Comparison of ENCODE assay signal across 1 cellular context in the genomic region with DNA sequence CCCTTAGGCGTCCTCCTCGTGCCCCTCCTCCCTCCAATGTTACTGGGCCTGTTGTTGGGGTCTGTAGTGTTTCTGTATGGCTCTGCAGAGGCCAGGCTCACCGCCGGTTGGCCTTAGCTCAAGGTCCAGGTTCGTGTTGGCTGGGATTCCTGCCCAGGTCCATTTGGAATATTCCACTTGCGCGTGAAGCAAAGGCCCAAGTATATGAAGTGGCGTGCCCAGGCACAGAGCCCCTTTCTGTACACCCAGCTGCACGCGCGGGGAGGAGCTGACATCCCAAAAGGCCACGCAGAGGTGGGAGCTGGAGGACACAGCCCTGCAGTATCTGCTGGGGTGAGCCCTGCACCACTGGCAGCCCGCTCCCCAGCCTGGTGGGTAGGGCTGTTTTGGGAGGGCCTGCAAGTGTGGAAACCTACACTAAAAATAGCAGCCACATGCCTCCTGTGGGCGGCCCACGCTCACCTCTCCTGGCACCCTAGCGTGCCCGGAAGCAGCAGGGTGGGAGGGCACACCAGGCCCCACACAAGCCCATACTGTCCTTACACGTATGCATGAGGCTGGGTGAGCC.
A peak's percentile ranks its signal among the peaks of the same experiment; 100 is the strongest.
TF ChIP-seq lines count a peak whose summit lies in the region.

No MANE protein-coding gene starts in this region.

TF ChIP-seq in HepG2, 621 proteins besides CTCF, POLR2A, EP300 and RAD21 (continued from another document and continues in another):
- TF ChIP-seq, protein P1, sequence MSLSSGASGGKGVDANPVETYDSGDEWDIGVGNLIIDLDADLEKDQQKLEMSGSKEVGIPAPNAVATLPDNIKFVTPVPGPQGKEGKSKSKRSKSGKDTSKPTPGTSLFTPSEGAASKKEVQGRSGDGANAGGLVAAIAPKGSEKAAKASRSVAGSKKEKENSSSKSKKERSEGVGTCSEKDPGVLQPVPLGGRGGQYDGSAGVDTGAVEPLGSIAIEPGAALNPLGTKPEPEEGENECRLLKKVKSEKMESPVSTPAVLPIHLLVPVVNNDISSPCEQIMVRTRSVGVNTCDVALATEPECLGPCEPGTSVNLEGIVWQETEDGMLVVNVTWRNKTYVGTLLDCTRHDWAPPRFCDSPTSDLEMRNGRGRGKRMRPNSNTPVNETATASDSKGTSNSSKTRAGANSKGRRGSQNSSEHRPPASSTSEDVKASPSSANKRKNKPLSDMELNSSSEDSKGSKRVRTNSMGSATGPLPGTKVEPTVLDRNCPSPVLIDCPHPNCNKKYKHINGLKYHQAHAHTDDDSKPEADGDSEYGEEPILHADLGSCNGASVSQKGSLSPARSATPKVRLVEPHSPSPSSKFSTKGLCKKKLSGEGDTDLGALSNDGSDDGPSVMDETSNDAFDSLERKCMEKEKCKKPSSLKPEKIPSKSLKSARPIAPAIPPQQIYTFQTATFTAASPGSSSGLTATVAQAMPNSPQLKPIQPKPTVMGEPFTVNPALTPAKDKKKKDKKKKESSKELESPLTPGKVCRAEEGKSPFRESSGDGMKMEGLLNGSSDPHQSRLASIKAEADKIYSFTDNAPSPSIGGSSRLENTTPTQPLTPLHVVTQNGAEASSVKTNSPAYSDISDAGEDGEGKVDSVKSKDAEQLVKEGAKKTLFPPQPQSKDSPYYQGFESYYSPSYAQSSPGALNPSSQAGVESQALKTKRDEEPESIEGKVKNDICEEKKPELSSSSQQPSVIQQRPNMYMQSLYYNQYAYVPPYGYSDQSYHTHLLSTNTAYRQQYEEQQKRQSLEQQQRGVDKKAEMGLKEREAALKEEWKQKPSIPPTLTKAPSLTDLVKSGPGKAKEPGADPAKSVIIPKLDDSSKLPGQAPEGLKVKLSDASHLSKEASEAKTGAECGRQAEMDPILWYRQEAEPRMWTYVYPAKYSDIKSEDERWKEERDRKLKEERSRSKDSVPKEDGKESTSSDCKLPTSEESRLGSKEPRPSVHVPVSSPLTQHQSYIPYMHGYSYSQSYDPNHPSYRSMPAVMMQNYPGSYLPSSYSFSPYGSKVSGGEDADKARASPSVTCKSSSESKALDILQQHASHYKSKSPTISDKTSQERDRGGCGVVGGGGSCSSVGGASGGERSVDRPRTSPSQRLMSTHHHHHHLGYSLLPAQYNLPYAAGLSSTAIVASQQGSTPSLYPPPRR (CRISPR knock-in tag; IDR thresholded peaks at IDR 0.05; ENCODE audit: borderline replicate concordance), result no peak
- no peak for TF ChIP-seq SYNCRIP (IDR thresholded peaks at IDR 0.05; ENCODE audit: insufficient read depth, low read depth, low read length)
- TF ChIP-seq ZNF556 (CRISPR knock-in tag; IDR thresholded peaks at IDR 0.05; ENCODE audit: borderline replicate concordance), result no peak
- TF ChIP-seq ZBTB1 (CRISPR knock-in tag; IDR thresholded peaks at IDR 0.05; ENCODE audit: borderline replicate concordance), result no peak
- TF ChIP-seq MAF1 (CRISPR knock-in tag; IDR thresholded peaks at IDR 0.05; ENCODE audit: borderline replicate concordance), result no peak
- TF ChIP-seq ZNF629 (CRISPR knock-in tag; conservative IDR thresholded peaks at IDR 0.05), result no peak; the same call in 1 of the 2 replicates
- no peak for TF ChIP-seq NFKBIZ (CRISPR knock-in tag; IDR thresholded peaks at IDR 0.05)
- TF ChIP-seq ZNF234 (CRISPR knock-in tag; conservative IDR thresholded peaks at IDR 0.05), result no peak
- TF ChIP-seq CAMTA2 (CRISPR knock-in tag; IDR thresholded peaks at IDR 0.05; ENCODE audit: borderline replicate concordance), result 0 out of 2 replicates have a peak, but pooled peaks have one; percentile 60
- TF ChIP-seq, protein P2, sequence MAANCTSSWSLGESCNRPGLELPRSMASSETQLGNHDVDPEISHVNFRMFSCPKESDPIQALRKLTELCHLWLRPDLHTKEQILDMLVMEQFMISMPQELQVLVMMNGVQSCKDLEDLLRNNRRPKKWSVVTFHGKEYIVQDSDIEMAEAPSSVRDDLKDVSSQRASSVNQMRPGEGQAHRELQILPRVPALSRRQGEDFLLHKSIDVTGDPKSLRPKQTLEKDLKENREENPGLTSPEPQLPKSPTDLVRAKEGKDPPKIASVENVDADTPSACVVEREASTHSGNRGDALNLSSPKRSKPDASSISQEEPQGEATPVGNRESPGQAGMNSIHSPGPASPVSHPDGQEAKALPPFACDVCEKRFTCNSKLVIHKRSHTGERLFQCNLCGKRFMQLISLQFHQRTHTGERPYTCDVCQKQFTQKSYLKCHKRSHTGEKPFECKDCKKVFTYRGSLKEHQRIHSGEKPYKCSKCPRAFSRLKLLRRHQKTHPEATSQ (CRISPR knock-in tag; IDR thresholded peaks at IDR 0.05; ENCODE audit: borderline replicate concordance), result no peak
- 0 out of 2 replicates have a peak, but pooled peaks have one; percentile 36 for TF ChIP-seq KMT2A (CRISPR knock-in tag; IDR thresholded peaks at IDR 0.05)
- TF ChIP-seq THAP11 (CRISPR knock-in tag; IDR thresholded peaks at IDR 0.05), result no peak
- TF ChIP-seq ZSCAN21 (CRISPR knock-in tag; IDR thresholded peaks at IDR 0.05; ENCODE audit: borderline replicate concordance), result no peak
- no peak for TF ChIP-seq REL (CRISPR knock-in tag; conservative IDR thresholded peaks at IDR 0.05)
- TF ChIP-seq ZBTB38 (CRISPR knock-in tag; IDR thresholded peaks at IDR 0.05), result peak; percentile 96
- no peak for TF ChIP-seq SIX1 (CRISPR knock-in tag; IDR thresholded peaks at IDR 0.05; ENCODE audit: borderline replicate concordance)
- 0 out of 2 replicates have a peak, but pooled peaks have one; percentile 33 for TF ChIP-seq RELA (CRISPR knock-in tag; IDR thresholded peaks at IDR 0.05)
- TF ChIP-seq ZNF547 (CRISPR knock-in tag; IDR thresholded peaks at IDR 0.05), result no peak
- no peak for TF ChIP-seq ELF1 (CRISPR knock-in tag; IDR thresholded peaks at IDR 0.05)
- no peak for TF ChIP-seq MEIS1 (CRISPR knock-in tag; IDR thresholded peaks at IDR 0.05; ENCODE audit: borderline replicate concordance)
- TF ChIP-seq PHF8 (CRISPR knock-in tag; IDR thresholded peaks at IDR 0.05), result peak; percentile 35; the same call in 1 of the 2 replicates
- no peak for TF ChIP-seq KLF16 (CRISPR knock-in tag; IDR thresholded peaks at IDR 0.05)
- TF ChIP-seq ZBTB8A (CRISPR knock-in tag; IDR thresholded peaks at IDR 0.05; ENCODE audit: borderline replicate concordance, low read depth), result no peak
- no peak; the same call in 1 of the 2 replicates for TF ChIP-seq KLF15 (CRISPR knock-in tag; IDR thresholded peaks at IDR 0.05; ENCODE audit: borderline replicate concordance)
- TF ChIP-seq CSRNP2 (CRISPR knock-in tag; conservative IDR thresholded peaks at IDR 0.05; ENCODE audit: low read depth), result no peak
- no peak for TF ChIP-seq ZNF251 (CRISPR knock-in tag; IDR thresholded peaks at IDR 0.05)
- TF ChIP-seq ZNF737 (CRISPR knock-in tag; IDR thresholded peaks at IDR 0.05; ENCODE audit: borderline replicate concordance), result no peak
- peak; percentile 56; the same call in 1 of the 2 replicates for TF ChIP-seq ZNF788 (CRISPR knock-in tag; IDR thresholded peaks at IDR 0.05; ENCODE audit: borderline replicate concordance)
- peak; percentile 53 for TF ChIP-seq POGZ (CRISPR knock-in tag; IDR thresholded peaks at IDR 0.05)
- no peak for TF ChIP-seq ZNF335 (CRISPR knock-in tag; IDR thresholded peaks at IDR 0.05)
- no peak for TF ChIP-seq POGK (CRISPR knock-in tag; conservative IDR thresholded peaks at IDR 0.05)
- TF ChIP-seq ZNF646 (CRISPR knock-in tag; IDR thresholded peaks at IDR 0.05), result no peak
- TF ChIP-seq ZNF207 (IDR thresholded peaks at IDR 0.05; ENCODE audit: borderline replicate concordance), result no peak
- TF ChIP-seq EZH2 (conservative IDR thresholded peaks at IDR 0.05; ENCODE audit: low read depth, low read length), result no peak
- TF ChIP-seq SPEN (CRISPR knock-in tag; IDR thresholded peaks at IDR 0.05; ENCODE audit: low read depth), result 0 out of 2 replicates have a peak, but pooled peaks have one; percentile 16
- no peak for TF ChIP-seq HES4 (CRISPR knock-in tag; IDR thresholded peaks at IDR 0.05; ENCODE audit: borderline replicate concordance)
- TF ChIP-seq ZNF549 (CRISPR knock-in tag; IDR thresholded peaks at IDR 0.05), result no peak
- TF ChIP-seq ZNF652 (CRISPR knock-in tag; IDR thresholded peaks at IDR 0.05; ENCODE audit: borderline replicate concordance, low read depth), result 0 out of 2 replicates have a peak, but pooled peaks have one; percentile 4
- TF ChIP-seq ZNF331 (CRISPR knock-in tag; IDR thresholded peaks at IDR 0.05), result peak; percentile 35; the same call in 1 of the 2 replicates
- TF ChIP-seq GPN1 (CRISPR knock-in tag; IDR thresholded peaks at IDR 0.05; ENCODE audit: borderline replicate concordance), result no peak
- TF ChIP-seq, protein P3, sequence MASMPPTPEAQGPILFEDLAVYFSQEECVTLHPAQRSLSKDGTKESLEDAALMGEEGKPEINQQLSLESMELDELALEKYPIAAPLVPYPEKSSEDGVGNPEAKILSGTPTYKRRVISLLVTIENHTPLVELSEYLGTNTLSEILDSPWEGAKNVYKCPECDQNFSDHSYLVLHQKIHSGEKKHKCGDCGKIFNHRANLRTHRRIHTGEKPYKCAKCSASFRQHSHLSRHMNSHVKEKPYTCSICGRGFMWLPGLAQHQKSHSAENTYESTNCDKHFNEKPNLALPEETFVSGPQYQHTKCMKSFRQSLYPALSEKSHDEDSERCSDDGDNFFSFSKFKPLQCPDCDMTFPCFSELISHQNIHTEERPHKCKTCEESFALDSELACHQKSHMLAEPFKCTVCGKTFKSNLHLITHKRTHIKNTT (CRISPR knock-in tag; IDR thresholded peaks at IDR 0.05), result no peak
- TF ChIP-seq FOXO1 (CRISPR knock-in tag; IDR thresholded peaks at IDR 0.05), result peak; percentile 11; the same call in 1 of the 2 replicates
- TF ChIP-seq ZKSCAN5 (CRISPR knock-in tag; IDR thresholded peaks at IDR 0.05), result no peak
- TF ChIP-seq NR3C1 (CRISPR knock-in tag; IDR thresholded peaks at IDR 0.05), result no peak
- TF ChIP-seq ZBTB7A (CRISPR knock-in tag; IDR thresholded peaks at IDR 0.05), result no peak
- TF ChIP-seq SOX6 (IDR thresholded peaks at IDR 0.05), result no peak
- peak; percentile 61 for TF ChIP-seq SOX6 (CRISPR knock-in tag; IDR thresholded peaks at IDR 0.05)
- TF ChIP-seq, protein P4, sequence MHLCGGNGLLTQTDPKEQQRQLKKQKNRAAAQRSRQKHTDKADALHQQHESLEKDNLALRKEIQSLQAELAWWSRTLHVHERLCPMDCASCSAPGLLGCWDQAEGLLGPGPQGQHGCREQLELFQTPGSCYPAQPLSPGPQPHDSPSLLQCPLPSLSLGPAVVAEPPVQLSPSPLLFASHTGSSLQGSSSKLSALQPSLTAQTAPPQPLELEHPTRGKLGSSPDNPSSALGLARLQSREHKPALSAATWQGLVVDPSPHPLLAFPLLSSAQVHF (CRISPR knock-in tag; IDR thresholded peaks at IDR 0.05), result no peak
- TF ChIP-seq CHD2 (IDR thresholded peaks at IDR 0.05; ENCODE audit: low read depth, low read length), result no peak
